ENCODE assay signal across 8 cellular contexts in the genomic region with DNA sequence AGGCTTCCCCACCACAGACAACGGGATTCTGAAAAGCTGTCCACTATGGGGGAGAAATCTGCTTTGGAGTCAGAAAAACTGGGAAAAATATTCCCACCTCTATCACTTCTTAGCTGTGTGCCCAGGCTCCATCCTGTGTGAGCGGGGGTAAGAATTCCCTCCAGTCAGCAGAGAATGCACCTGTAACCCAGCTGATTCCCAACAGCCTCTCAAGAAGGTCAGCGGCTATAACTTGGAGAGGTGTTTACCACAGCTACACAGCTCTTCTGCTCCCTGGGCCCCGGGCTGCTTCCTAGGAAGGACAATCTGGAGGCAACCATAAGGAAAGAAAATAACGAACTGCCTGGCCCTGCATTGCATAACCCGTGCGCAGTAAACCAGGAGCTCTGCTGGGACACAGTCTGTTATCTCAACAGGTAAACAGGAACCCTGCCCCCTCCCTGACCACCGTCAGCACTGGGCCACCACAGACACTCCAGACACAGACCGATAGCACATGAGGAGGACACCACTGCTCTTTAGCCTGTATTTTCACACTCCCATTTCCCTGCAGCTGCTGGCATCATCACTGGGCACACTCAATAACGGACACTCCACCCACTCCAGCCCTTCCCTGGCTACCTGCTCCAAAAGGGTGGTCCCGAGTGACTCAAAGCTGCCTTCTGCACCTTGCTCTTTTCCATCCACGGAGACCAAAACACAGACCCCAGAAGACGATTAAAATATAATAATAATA. TPM values are rescaled to one million over a fixed set of nuclear protein-coding genes. Genes with fewer than 3 reads are reported as not detected.
DNase-seq lines count a peak whose midpoint lies in the region; ATAC-seq lines count a peak whose summit lies in the region.

No MANE protein-coding gene starts in this region.

- peaks cover 4% of the 10 kb centered on the region for H3K36me3 Mint-ChIP-seq in activated naive CD4-positive, alpha-beta T cell treated with anti-CD3 and anti-CD28 coated beads, Interleukin-2, amount 50 U/mL, for 24 hours
- peaks cover 0 to 9% (median 0%) of the 10 kb centered on the region in 3 donors for H3K36me3 Mint-ChIP-seq in immature natural killer cell

- H3K4me1 Mint-ChIP-seq in activated naive CD4-positive, alpha-beta T cell treated with anti-CD3 and anti-CD28 coated beads, Interleukin-2, amount 50 U/mL, for 24 hours = peaks cover 61% of the 10 kb centered on the region
- peaks cover 67 to 71% of the 10 kb centered on the region in 2 donors for H3K4me1 Mint-ChIP-seq in immature natural killer cell

- peak overlapping the region; percentile 95 for H3K27ac Mint-ChIP-seq in activated naive CD4-positive, alpha-beta T cell treated with anti-CD3 and anti-CD28 coated beads, Interleukin-2, amount 50 U/mL, for 24 hours
- H3K27ac Mint-ChIP-seq in immature natural killer cell = peak overlapping the region; percentile 88 to 98 (median 94)

- peak overlapping the region; percentile 98 for H3K4me3 Mint-ChIP-seq in activated naive CD4-positive, alpha-beta T cell treated with anti-CD3 and anti-CD28 coated beads, Interleukin-2, amount 50 U/mL, for 24 hours
- H3K4me3 Mint-ChIP-seq in immature natural killer cell = peak overlapping the region; percentile 88 to 95 (median 93)

- ATAC-seq in GM21529 (IDR thresholded peaks at IDR 0.05; ENCODE audit: unreplicated experiment) (no peak), GM21786 (IDR thresholded peaks at IDR 0.05; ENCODE audit: unreplicated experiment) (no peak)

- DNase-seq in activated effector memory CD4-positive, alpha-beta T cell treated with anti-CD3 and anti-CD28 coated beads, Interleukin-2, amount 50 U/mL, for 16 hours = peak; percentile 73
- DNase-seq in activated effector memory CD4-positive, alpha-beta T cell treated with Interleukin-2 at 50 U/mL for 16 hours = no peak
- DNase-seq in immature natural killer cell (peak; percentile 25 to 40 (median 37)), NCI-H2196 (lab: John Stamatoyannopoulos, UW; ENCODE audit: unreplicated experiment) (no peak)

- H3K27me3 ChIP-seq in stomach smooth muscle (ENCODE audit: control insufficient read depth in 1 of 2, insufficient read depth in 2 of 2, low read length in 2 of 2) = no peaks in the 10 kb centered on the region

- no peaks in the 10 kb centered on the region for H3K9me3 Mint-ChIP-seq in activated naive CD4-positive, alpha-beta T cell treated with anti-CD3 and anti-CD28 coated beads, Interleukin-2, amount 50 U/mL, for 24 hours
- H3K9me3 Mint-ChIP-seq in immature natural killer cell = peaks cover 0 to 2% (median 0%) of the 10 kb centered on the region in 6 donors

- H3K9ac ChIP-seq in stomach smooth muscle (ENCODE audit: low read length in 2 of 2) = peak overlapping the region in 1 of 2 donors; percentile 64

- peak overlapping the region; percentile 5 to 86 for H3K4me3 ChIP-seq in stomach smooth muscle (ENCODE audit: low read length in 2 of 2)

- peaks cover 32% of the 10 kb centered on the region for H3K4me1 ChIP-seq in stomach smooth muscle (ENCODE audit: control insufficient read depth, insufficient read depth, low read length)

- peak overlapping the region; percentile 80 for H3K27ac ChIP-seq in stomach smooth muscle (ENCODE audit: low read length)

- no peaks in the 10 kb centered on the region for H3K27me3 Mint-ChIP-seq in activated naive CD4-positive, alpha-beta T cell treated with anti-CD3 and anti-CD28 coated beads, Interleukin-2, amount 50 U/mL, for 24 hours
- peaks cover 5 to 18% (median 7%) of the 10 kb centered on the region in 3 donors for H3K27me3 Mint-ChIP-seq in immature natural killer cell (ENCODE audit: low read depth in 3 of 3)

- peaks cover 0 to 2% of the 10 kb centered on the region in 2 donors for H3K36me3 ChIP-seq in stomach smooth muscle (ENCODE audit: control insufficient read depth in 2 of 2, insufficient read depth in 2 of 2, low read length in 2 of 2)

- H3K9me3 ChIP-seq in stomach smooth muscle (ENCODE audit: control insufficient read depth in 2 of 2, low read length in 2 of 2) = no peaks in the 10 kb centered on the region

RNA-seq across cellular contexts. Expression of a gene that starts 2.1 kb away (rescaled TPM):
- 10 to 100 TPM in 2 of 3 donors, 1 to 10 TPM in 1; 8.1 to 20.1 (median 12.5) TPM for polyA plus RNA-seq in immature natural killer cell

RNA-seq across cellular contexts. Expression of a gene that starts 41.3 kb away (rescaled TPM):
- 100 to 1,000 TPM in 2 of 3 donors, 10 to 100 TPM in 1; 91.1 to 107 (median 103) TPM for polyA plus RNA-seq in immature natural killer cell

RNA-seq across cellular contexts. Expression of a gene that starts 59.0 kb away (rescaled TPM):
- polyA plus RNA-seq in immature natural killer cell = 10 to 100 TPM in 1 of 3 donors, 1 to 10 TPM in 1, not detected in 1; 1.2 to 12.8 TPM

Comparison
In these comparisons a context has a peak if more than half of its experiments do, and no peak if none do; other contexts are left out.
1. DNase-seq: peak in activated effector memory CD4-positive, alpha-beta T cell treated with anti-CD3 and anti-CD28 coated beads, Interleukin-2, amount 50 U/mL, for 16 hours (single experiment) and immature natural killer cell (3 of 3); none in activated effector memory CD4-positive, alpha-beta T cell treated with Interleukin-2 at 50 U/mL for 16 hours (single experiment) and NCI-H2196 (single experiment).